ENCODE assay signal across 19 cellular contexts in the genomic region with DNA sequence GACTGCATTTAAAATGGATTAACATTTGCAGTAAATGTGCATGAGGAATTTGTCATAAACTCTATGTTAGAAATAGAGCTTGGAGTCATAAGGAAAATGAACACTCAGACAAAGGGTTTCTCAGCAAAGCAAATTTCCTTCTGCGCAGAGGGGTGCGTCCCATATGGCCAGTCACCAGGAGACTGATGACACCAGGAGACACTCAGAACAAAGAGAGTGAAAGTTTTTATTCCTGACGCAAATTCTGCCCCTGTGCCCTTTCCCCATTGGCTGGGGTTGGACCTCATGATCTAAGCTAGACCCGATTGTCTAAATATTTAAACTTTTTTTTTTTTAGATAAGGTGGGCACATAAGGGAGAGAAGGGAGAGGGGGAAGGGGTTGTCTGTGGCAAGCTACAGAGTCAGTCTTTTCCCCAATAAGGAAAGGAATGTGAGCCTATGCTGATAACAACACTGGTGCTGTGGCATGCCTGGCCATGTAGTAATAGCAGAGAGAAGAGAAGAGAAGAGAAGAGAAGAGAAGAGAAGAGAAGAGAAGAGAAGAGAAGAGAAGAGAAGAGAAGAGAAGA.
DNase-seq lines count a peak whose midpoint lies in the region; ATAC-seq and TF ChIP-seq lines count a peak whose summit lies in the region.
"Had no signal": no experiment of that assay in that cellular context is flagged by ENCODE, and none has a peak within 500 bp of the region (broad histone marks: within the 10 kb centered on the region; RNA-seq: fewer than 3 reads in every experiment).

No MANE protein-coding gene starts in this region.

- H3K9me3 Mint-ChIP-seq in endodermal cell: peaks cover 5% of the 10 kb centered on the region

- peaks cover 28% of the 10 kb centered on the region for H3K4me1 Mint-ChIP-seq in endodermal cell
- H3K4me1 Mint-ChIP-seq: IgD-negative memory B cell had no signal

- H3K4me3 ChIP-seq in HUES6 (ENCODE audit: low read depth, low read length) (no peak overlapping the region), endodermal cell (ENCODE audit: low read length) (peak overlapping the region; percentile 24), right cardiac atrium (ENCODE audit: low read length) (no peak overlapping the region), smooth muscle cell (no peak overlapping the region)

- H3K4me3 Mint-ChIP-seq in endodermal cell: no peak overlapping the region
- H3K4me3 Mint-ChIP-seq: IgD-negative memory B cell had no signal

- no peaks in the 10 kb centered on the region for H3K79me2 ChIP-seq in smooth muscle cell (ENCODE audit: low read depth)

- no peak overlapping the region for H3K9ac ChIP-seq in HUES6 (ENCODE audit: low read length)
- H3K9ac ChIP-seq in endodermal cell (ENCODE audit: extremely low read depth, low read length, poor library complexity, severe bottlenecking): no peak overlapping the region
- no peak overlapping the region for H3K9ac ChIP-seq in smooth muscle cell (ENCODE audit: low read depth)

- peak; percentile 50 for DNase-seq in endodermal cell
- DNase-seq in right cardiac atrium: peak in 2 of 3 donors; percentile 13 to 38
- no peak for DNase-seq in smooth muscle cell (lab: John Stamatoyannopoulos, UW; ENCODE audit: unreplicated experiment)
- no peak for DNase-seq in COLO829 (ENCODE audit: low spot score)
- DNase-seq in NCI-H510A treated with DMSO at 0.1 percent for 48 hours (lab: John Stamatoyannopoulos, UW): no peak
- DNase-seq: EL, HCEC 1CT, Kasumi-1, NCI-H1105, NCI-H1694, NCI-H2227 treated with DMSO at 0.1 percent for 48 hours, NCI-H524 treated with DMSO at 0.1 percent for 48 hours, SHP77 treated with DMSO at 0.1 percent for 48 hours had no signal

- no peaks in the 10 kb centered on the region for H3F3A ChIP-seq in smooth muscle cell (ENCODE audit: low read depth)

- peaks cover 3% of the 10 kb centered on the region; the same call in 1 of the 2 replicates for H3K9me3 ChIP-seq in HUES6 (ENCODE audit: control insufficient read depth, insufficient read depth, low read depth, low read length)
- H3K9me3 ChIP-seq in endodermal cell (ENCODE audit: control insufficient read depth, low read length): peaks cover 13% of the 10 kb centered on the region
- no peaks in the 10 kb centered on the region for H3K9me3 ChIP-seq in right cardiac atrium (ENCODE audit: control insufficient read depth, low read length)
- H3K9me3 ChIP-seq in smooth muscle cell (replicated peaks; ENCODE audit: low read depth): peaks cover 3% of the 10 kb centered on the region

- no peaks in the 10 kb centered on the region for H3K27me3 Mint-ChIP-seq in endodermal cell (ENCODE audit: insufficient read depth)
- H3K27me3 Mint-ChIP-seq: IgD-negative memory B cell had no signal

- H3K4me1 ChIP-seq in HUES6 (ENCODE audit: control insufficient read depth, insufficient read depth, low read length) (peaks cover 9% of the 10 kb centered on the region), endodermal cell (ENCODE audit: control insufficient read depth, insufficient read depth, low read length) (peaks cover 11% of the 10 kb centered on the region), right cardiac atrium (ENCODE audit: control insufficient read depth, insufficient read depth, low read length) (peaks cover 2% of the 10 kb centered on the region), smooth muscle cell (ENCODE audit: low read depth) (peaks cover 4% of the 10 kb centered on the region)

- WGBS in endodermal cell (ENCODE audit: insufficient coverage in 1 of 2, insufficient read length in 1 of 2), 2 experiments: 69 to 80% methylated on average over 2 to 4 of the region's 4 CpGs
- 36% methylated on average over 4 of the region's 4 CpGs for WGBS in right cardiac atrium
- 22% methylated on average over 4 of the region's 4 CpGs for WGBS in smooth muscle cell (ENCODE audit: low lambda C conversion rate)

- H4K20me1 ChIP-seq in smooth muscle cell (ENCODE audit: low read depth): no peaks in the 10 kb centered on the region

- H3K36me3 ChIP-seq in HUES6 (ENCODE audit: control insufficient read depth, insufficient read depth, low read length) (no peaks in the 10 kb centered on the region), endodermal cell (ENCODE audit: control insufficient read depth, insufficient read depth, low read length) (no peaks in the 10 kb centered on the region), smooth muscle cell (ENCODE audit: low read depth) (no peaks in the 10 kb centered on the region)

- no peak overlapping the region for H3K27ac Mint-ChIP-seq in endodermal cell
- H3K27ac Mint-ChIP-seq: IgD-negative memory B cell had no signal

- no peaks in the 10 kb centered on the region for H3K36me3 Mint-ChIP-seq in endodermal cell (ENCODE audit: low read depth)
- H3K36me3 Mint-ChIP-seq: IgD-negative memory B cell had no signal

- 0 out of 2 replicates have a peak overlapping the region, but pooled peaks have one; percentile 47 for H3K27ac ChIP-seq in HUES6 (ENCODE audit: low read depth, low read length)
- no peak overlapping the region for H3K27ac ChIP-seq in endodermal cell (ENCODE audit: low read depth, low read length)
- H3K27ac ChIP-seq in right cardiac atrium (ENCODE audit: low read length): peak overlapping the region; percentile 30
- H3K27ac ChIP-seq in smooth muscle cell (ENCODE audit: low read depth): no peak overlapping the region
- H3K27ac ChIP-seq: C4-2B had no signal

- TF ChIP-seq CTCF in endodermal cell (conservative IDR thresholded peaks at IDR 0.05) (no peak), smooth muscle cell (IDR thresholded peaks at IDR 0.05; ENCODE audit: borderline replicate concordance, insufficient read depth, poor library complexity, severe bottlenecking) (no peak)

- peak overlapping the region; percentile 22 for H3K4me2 ChIP-seq in smooth muscle cell

- ATAC-seq in right cardiac atrium (peak; percentile 98), HG03571 (IDR thresholded peaks at IDR 0.05; ENCODE audit: unreplicated experiment) (no peak), HG02763 (IDR thresholded peaks at IDR 0.05; ENCODE audit: unreplicated experiment) (no peak)
- ATAC-seq: Panc1 had no signal

- peak overlapping the region; percentile 8 for H2AFZ ChIP-seq in smooth muscle cell (ENCODE audit: low read depth)

- intact Hi-C loops in right cardiac atrium (cut with DNase I): no loop called here

- H3K27me3 ChIP-seq in HUES6 (ENCODE audit: control insufficient read depth, insufficient read depth, low read length) (no peaks in the 10 kb centered on the region), endodermal cell (ENCODE audit: control insufficient read depth, insufficient read depth, low read length, poor library complexity, severe bottlenecking) (no peaks in the 10 kb centered on the region), right cardiac atrium (ENCODE audit: control insufficient read depth, insufficient read depth) (no peaks in the 10 kb centered on the region), smooth muscle cell (ENCODE audit: low read depth) (no peaks in the 10 kb centered on the region)

Comparison
In these comparisons a context has a peak if more than half of its experiments do, and no peak if none do; other contexts are left out.
1. H3K27ac ChIP-seq: peak in HUES6 (single experiment) and right cardiac atrium (single experiment); none in endodermal cell (single experiment) and smooth muscle cell (single experiment).
2. DNase-seq: peak in endodermal cell (single experiment) and right cardiac atrium (2 of 3); none in smooth muscle cell (single experiment), COLO829 (single experiment) and NCI-H510A treated with DMSO at 0.1 percent for 48 hours (single experiment).
3. ATAC-seq: peak in right cardiac atrium (2 of 2); none in HG03571 (single experiment) and HG02763 (single experiment).